In genomic region chr9:93303806-93304573, GRCh38 we compare ENCODE assay signal across 19 cellular contexts.
DNase-seq lines count a peak whose midpoint lies in the region; ATAC-seq and TF ChIP-seq lines count a peak whose summit lies in the region.
"Had no signal": no experiment of that assay in that cellular context is flagged by ENCODE, and none has a peak within 500 bp of the region (broad histone marks: within the 10 kb centered on the region; RNA-seq: fewer than 3 reads in every experiment).

No MANE protein-coding gene starts in this region.

- H3K4me3 Mint-ChIP-seq in endodermal cell: no peak overlapping the region
- H3K4me3 Mint-ChIP-seq: activated naive CD8-positive, alpha-beta T cell treated with anti-CD3 and anti-CD28 coated beads for 36 hours; B cell; neural progenitor cell had no signal

- DNase-seq in GM10248 (ENCODE audit: extremely low spot score): peak; percentile 11
- DNase-seq in GM13977 (ENCODE audit: low spot score): peak; percentile 20
- peak; percentile 35 for DNase-seq in endodermal cell
- DNase-seq in sciatic nerve (ENCODE audit: low spot score): peak; percentile 53
- DNase-seq in foreskin keratinocyte: no peak
- no peak for DNase-seq in SKM-1 treated with dmso at 0.1 percent for 144 hours (lab: John Stamatoyannopoulos, UW; ENCODE audit: unreplicated experiment)
- no peak for DNase-seq in germinal center (ENCODE audit: low spot score)
- DNase-seq: activated naive CD8-positive, alpha-beta T cell treated with anti-CD3 and anti-CD28 coated beads for 36 hours; NCI-H1436 treated with DMSO at 0.1 percent for 48 hours; NCI-H526 treated with DMSO at 0.1 percent for 48 hours; stimulated activated naive CD4-positive, alpha-beta T cell treated with Interleukin-2 at 50 U/mL for 16 hours; T-helper 2 cell had no signal

- CTCF ChIA-PET in GM10248 (lab: Yijun Ruan, JAX): interaction anchor here (2.2 kb wide), 1 partner anchor 150 kb away, joined by 6 read pairs; no protein-coding TSS in a partner anchor

- POLR2A ChIA-PET in GM10248 (lab: Yijun Ruan, JAX): no interaction called here

- in situ Hi-C loops in GM13977 (cut with MboI; ENCODE audit: low pct_unique_long_range_greater_than_20kb, low sequenced_read_pairs, unreplicated experiment): loop anchor here (25.0 kb wide), 1 partner anchor 142 kb away; no protein-coding TSS in a partner anchor

- no peaks in the 10 kb centered on the region for H3K36me3 ChIP-seq in endodermal cell (ENCODE audit: control insufficient read depth, insufficient read depth, low read length)
- H3K36me3 ChIP-seq: neural progenitor cell, upper lobe of left lung, WERI-Rb-1 had no signal

- H3K9me3 Mint-ChIP-seq in endodermal cell: no peaks in the 10 kb centered on the region
- H3K9me3 Mint-ChIP-seq: activated naive CD8-positive, alpha-beta T cell treated with anti-CD3 and anti-CD28 coated beads for 36 hours; neural progenitor cell had no signal

- 90 to 93% methylated on average over 6 to 19 of the region's 19 CpGs for WGBS in endodermal cell (ENCODE audit: insufficient coverage in 1 of 2, insufficient read length in 1 of 2), 2 experiments

- no peaks in the 10 kb centered on the region for H3K27me3 Mint-ChIP-seq in endodermal cell (ENCODE audit: insufficient read depth)
- H3K27me3 Mint-ChIP-seq: activated naive CD8-positive, alpha-beta T cell treated with anti-CD3 and anti-CD28 coated beads for 36 hours had no signal

- intact Hi-C loops in sciatic nerve (cut with DNase I): loop anchor here (5.0 to 10.0 kb wide), 2 partner anchors 142 to 189 kb away; no protein-coding TSS in a partner anchor

- no peak overlapping the region for H3K27ac Mint-ChIP-seq in endodermal cell
- H3K27ac Mint-ChIP-seq: activated naive CD8-positive, alpha-beta T cell treated with anti-CD3 and anti-CD28 coated beads for 36 hours; B cell; neural progenitor cell had no signal

- H3K4me3 ChIP-seq in endodermal cell (ENCODE audit: low read length): no peak overlapping the region
- H3K4me3 ChIP-seq: gastroesophageal sphincter, neural progenitor cell, upper lobe of left lung had no signal

- H3K9ac ChIP-seq in endodermal cell (ENCODE audit: extremely low read depth, low read length, poor library complexity, severe bottlenecking): no peak overlapping the region
- H3K9ac ChIP-seq: neural progenitor cell had no signal

- TF ChIP-seq CTCF in GM10248 (IDR thresholded peaks at IDR 0.05; ENCODE audit: control extremely low read depth, extremely low read depth, low read depth, missing control alignments) (no peak), GM13977 (IDR thresholded peaks at IDR 0.05; ENCODE audit: extremely low read depth, insufficient read depth, missing control alignments) (no peak), endodermal cell (conservative IDR thresholded peaks at IDR 0.05) (no peak), foreskin keratinocyte (conservative IDR thresholded peaks at IDR 0.05) (no peak)

- no peaks in the 10 kb centered on the region for H3K4me1 ChIP-seq in endodermal cell (ENCODE audit: control insufficient read depth, insufficient read depth, low read length)
- no peaks in the 10 kb centered on the region for H3K4me1 ChIP-seq in foreskin keratinocyte
- H3K4me1 ChIP-seq: Caco-2, neural progenitor cell had no signal

- no peaks in the 10 kb centered on the region for H3K36me3 Mint-ChIP-seq in endodermal cell (ENCODE audit: low read depth)
- H3K36me3 Mint-ChIP-seq: activated naive CD8-positive, alpha-beta T cell treated with anti-CD3 and anti-CD28 coated beads for 36 hours had no signal

- H3K9me3 ChIP-seq in endodermal cell (ENCODE audit: control insufficient read depth, low read length): no peaks in the 10 kb centered on the region
- H3K9me3 ChIP-seq: Caco-2, gastroesophageal sphincter, upper lobe of left lung had no signal

- H3K27ac ChIP-seq in endodermal cell (ENCODE audit: low read depth, low read length) (no peak overlapping the region), foreskin keratinocyte (no peak overlapping the region)
- H3K27ac ChIP-seq: neural progenitor cell, upper lobe of left lung, WERI-Rb-1 had no signal

- no peaks in the 10 kb centered on the region for H3K4me1 Mint-ChIP-seq in endodermal cell
- H3K4me1 Mint-ChIP-seq: activated naive CD8-positive, alpha-beta T cell treated with anti-CD3 and anti-CD28 coated beads for 36 hours; B cell had no signal

- no peak for ATAC-seq in sciatic nerve
- no peak for ATAC-seq in foreskin keratinocyte
- ATAC-seq in GM19455 (IDR thresholded peaks at IDR 0.05; ENCODE audit: unreplicated experiment): no peak

- H3K27me3 ChIP-seq in endodermal cell (ENCODE audit: control insufficient read depth, insufficient read depth, low read length, poor library complexity, severe bottlenecking): no peaks in the 10 kb centered on the region
- no peaks in the 10 kb centered on the region for H3K27me3 ChIP-seq in foreskin keratinocyte
- H3K27me3 ChIP-seq: gastroesophageal sphincter, neural progenitor cell, upper lobe of left lung had no signal

Comparison
In these comparisons a context has a peak if more than half of its experiments do, and no peak if none do; other contexts are left out.
1. DNase-seq: peak in GM10248 (single experiment), GM13977 (single experiment), endodermal cell (single experiment) and sciatic nerve (single experiment); none in foreskin keratinocyte (0 of 2), SKM-1 treated with dmso at 0.1 percent for 144 hours (single experiment) and germinal center (single experiment).